ENCODE assay signal across 18 cellular contexts in genomic region chr10:132590094-132590751, GRCh38. TPM values are rescaled to one million over a fixed set of nuclear protein-coding genes. Genes with fewer than 3 reads are reported as not detected.
DNase-seq lines count a peak whose midpoint lies in the region; ATAC-seq and TF ChIP-seq lines count a peak whose summit lies in the region.
"Had no signal": no experiment of that assay in that cellular context is flagged by ENCODE, and none has a peak within 500 bp of the region (broad histone marks: within the 10 kb centered on the region; RNA-seq: fewer than 3 reads in every experiment).

No MANE protein-coding gene starts in this region.

- CTCF ChIA-PET in activated B cell treated with CpG ODN at 0.5 μM for 24 hours (lab: Charles Lee), result no interaction called here

- WGBS in liver, result 98% methylated on average over 33 of the region's 33 CpGs

- POLR2A ChIA-PET in activated B cell treated with CpG ODN at 0.5 μM for 24 hours (lab: Charles Lee), result interaction anchor here (0.5 to 1.0 kb wide), 2 partner anchors 16 to 19 kb away, joined by 4 read pairs; no protein-coding TSS in a partner anchor
- POLR2A ChIA-PET in naive thymus-derived CD8-positive, alpha-beta T cell (lab: Charles Lee), result no interaction called here

- no peak overlapping the region for H3K4me3 Mint-ChIP-seq in activated B cell treated with CpG ODN at 0.5 μM for 24 hours
- peak overlapping the region in 1 of 2 donors; percentile 23 for H3K4me3 Mint-ChIP-seq in stimulated activated naive B cell treated with anti-CD40 and anti-IgM and Interleukin-4, amounts not matched to agents 10 μg/mL and 1 μg/mL and 100 μg/mL, for 72 hours
- peak overlapping the region in 2 of 10 donors; percentile 7 to 32 for H3K4me3 Mint-ChIP-seq in naive thymus-derived CD8-positive, alpha-beta T cell
- H3K4me3 Mint-ChIP-seq: activated T-cell treated with anti-CD3 and anti-CD28 coated beads, Interleukin-2, amount 50 U/mL, for 24 hours; effector memory CD8-positive, alpha-beta T cell had no signal

- H3K9me3 Mint-ChIP-seq in activated B cell treated with CpG ODN at 0.5 μM for 24 hours, result no peaks in the 10 kb centered on the region
- peaks cover 0 to 2% of the 10 kb centered on the region in 2 donors for H3K9me3 Mint-ChIP-seq in stimulated activated naive B cell treated with anti-CD40 and anti-IgM and Interleukin-4, amounts not matched to agents 10 μg/mL and 1 μg/mL and 100 μg/mL, for 72 hours
- H3K9me3 Mint-ChIP-seq in naive thymus-derived CD8-positive, alpha-beta T cell, result peaks cover 0 to 2% (median 0%) of the 10 kb centered on the region in 9 donors
- H3K9me3 Mint-ChIP-seq: activated T-cell treated with anti-CD3 and anti-CD28 coated beads, Interleukin-2, amount 50 U/mL, for 24 hours; effector memory CD8-positive, alpha-beta T cell had no signal

- no peak overlapping the region for H3K4me3 ChIP-seq in liver (ENCODE audit: low read depth in 1 of 3, low read length in 3 of 3)
- H3K4me3 ChIP-seq: cardiac muscle cell, K562, mucosa of descending colon, skin epidermis had no signal

- peak overlapping the region; percentile 91 to 98 for H3K27ac ChIP-seq in liver (ENCODE audit: low read depth in 1 of 2, low read length in 2 of 2)
- H3K27ac ChIP-seq: parathyroid adenoma had no signal

- peak overlapping the region; percentile 7 for H3K27ac Mint-ChIP-seq in activated B cell treated with CpG ODN at 0.5 μM for 24 hours
- H3K27ac Mint-ChIP-seq in stimulated activated naive B cell treated with anti-CD40 and anti-IgM and Interleukin-4, amounts not matched to agents 10 μg/mL and 1 μg/mL and 100 μg/mL, for 72 hours, result peak overlapping the region; percentile 54
- peak overlapping the region in 5 of 10 donors; percentile 25 to 81 (median 53) for H3K27ac Mint-ChIP-seq in naive thymus-derived CD8-positive, alpha-beta T cell
- H3K27ac Mint-ChIP-seq: activated T-cell treated with anti-CD3 and anti-CD28 coated beads, Interleukin-2, amount 50 U/mL, for 24 hours had no signal

- no peaks in the 10 kb centered on the region for H3K36me3 Mint-ChIP-seq in activated B cell treated with CpG ODN at 0.5 μM for 24 hours (ENCODE audit: low read depth)
- peaks cover 5 to 14% of the 10 kb centered on the region in 2 donors for H3K36me3 Mint-ChIP-seq in stimulated activated naive B cell treated with anti-CD40 and anti-IgM and Interleukin-4, amounts not matched to agents 10 μg/mL and 1 μg/mL and 100 μg/mL, for 72 hours
- peaks cover 0 to 5% (median 0%) of the 10 kb centered on the region in 3 donors for H3K36me3 Mint-ChIP-seq in naive thymus-derived CD8-positive, alpha-beta T cell

- in situ Hi-C loops in GM13976 (cut with MboI; ENCODE audit: low sequenced_read_pairs, unreplicated experiment), result no loop called here

- no peak for TF ChIP-seq CTCF in GM13976 (IDR thresholded peaks at IDR 0.05; ENCODE audit: borderline replicate concordance, control extremely low read depth, extremely low read depth, insufficient read depth, missing control alignments)
- no peak for TF ChIP-seq CTCF in activated B cell treated with CpG ODN at 0.5 μM for 24 hours (IDR thresholded peaks at IDR 0.05)
- TF ChIP-seq CTCF in liver (IDR thresholded peaks at IDR 0.05; ENCODE audit: low read depth, low read length, missing input control), result no peak

- H3K9ac ChIP-seq in liver (ENCODE audit: low read depth in 1 of 2, low read length in 2 of 2), result peak overlapping the region in 1 of 2 donors; percentile 40
- H3K9ac ChIP-seq: parathyroid adenoma had no signal

- H3K27me3 Mint-ChIP-seq in activated B cell treated with CpG ODN at 0.5 μM for 24 hours, result no peaks in the 10 kb centered on the region
- H3K27me3 Mint-ChIP-seq in stimulated activated naive B cell treated with anti-CD40 and anti-IgM and Interleukin-4, amounts not matched to agents 10 μg/mL and 1 μg/mL and 100 μg/mL, for 72 hours, result no peaks in the 10 kb centered on the region
- H3K27me3 Mint-ChIP-seq in naive thymus-derived CD8-positive, alpha-beta T cell, result no peaks in the 10 kb centered on the region
- H3K27me3 Mint-ChIP-seq: activated T-cell treated with anti-CD3 and anti-CD28 coated beads, Interleukin-2, amount 50 U/mL, for 24 hours; effector memory CD8-positive, alpha-beta T cell had no signal

- no peaks in the 10 kb centered on the region for H3K36me3 ChIP-seq in liver (ENCODE audit: control insufficient read depth in 4 of 4, insufficient read depth in 3 of 4, low read depth in 1 of 4, low read length in 3 of 4)
- H3K36me3 ChIP-seq: cardiac muscle cell had no signal

- no peaks in the 10 kb centered on the region for H3K9me3 ChIP-seq in liver (ENCODE audit: control insufficient read depth in 4 of 4, low read length in 3 of 4)
- H3K9me3 ChIP-seq: mucosa of descending colon had no signal

- intact Hi-C loops in activated B cell treated with CpG ODN at 0.5 μM for 24 hours (cut with micrococcal nuclease), result loop anchor here (5.0 kb wide), 1 partner anchor 258 kb away; the partner anchor contains the start of gene LRRC27

- no peak for ATAC-seq in activated B cell treated with CpG ODN at 0.5 μM for 24 hours (ENCODE audit: low read depth)
- ATAC-seq in stimulated activated naive B cell treated with anti-CD40 and anti-IgM and Interleukin-4, amounts not matched to agents 10 μg/mL and 1 μg/mL and 100 μg/mL, for 72 hours (replicated peaks), result no peak
- ATAC-seq in naive thymus-derived CD8-positive, alpha-beta T cell, result no peak
- ATAC-seq: effector memory CD8-positive, alpha-beta T cell; K562 had no signal

- no peak for TF ChIP-seq RAD21 in liver (IDR thresholded peaks at IDR 0.05)

- DNase-seq in GM13976 (ENCODE audit: low spot score) (peak; percentile 10), activated B cell treated with CpG ODN at 0.5 μM for 24 hours (no peak), dedifferentiated amniotic fluid mesenchymal stem cell (ENCODE audit: extremely low spot score) (no peak)
- no peak for DNase-seq in stimulated activated naive B cell treated with anti-CD40 and anti-IgM and Interleukin-4, amounts not matched to agents 10 μg/mL and 1 μg/mL and 100 μg/mL, for 72 hours
- DNase-seq in naive thymus-derived CD8-positive, alpha-beta T cell, result no peak
- DNase-seq in activated CD4-positive, alpha-beta T cell treated with anti-CD3 and anti-CD28 coated beads for 1 hour, result no peak
- DNase-seq: activated T-cell treated with anti-CD3 and anti-CD28 coated beads, Interleukin-2, amount 50 U/mL, for 24 hours; C1 segment of cervical spinal cord; effector memory CD8-positive, alpha-beta T cell; kidney glomerular epithelial cell; mucosa of descending colon; NCI-H2081 treated with DMSO at 0.1 percent for 48 hours; stimulated activated CD4-positive, alpha-beta T cell treated with anti-CD3 and anti-CD28 coated beads, Interleukin-4, amount 100 ng/mL, for 1 hour had no signal

- H3K4me1 ChIP-seq in liver (ENCODE audit: control insufficient read depth in 4 of 4, insufficient read depth in 4 of 4, low read length in 3 of 4), result peaks cover 6 to 62% (median 38%) of the 10 kb centered on the region in 4 donors
- H3K4me1 ChIP-seq: parathyroid adenoma had no signal

- peaks cover 93% of the 10 kb centered on the region for H3K4me1 Mint-ChIP-seq in activated B cell treated with CpG ODN at 0.5 μM for 24 hours
- H3K4me1 Mint-ChIP-seq in stimulated activated naive B cell treated with anti-CD40 and anti-IgM and Interleukin-4, amounts not matched to agents 10 μg/mL and 1 μg/mL and 100 μg/mL, for 72 hours, result peaks cover 80 to 95% of the 10 kb centered on the region in 2 donors
- H3K4me1 Mint-ChIP-seq in naive thymus-derived CD8-positive, alpha-beta T cell, result peaks cover 43 to 98% (median 79%) of the 10 kb centered on the region in 4 donors

- H3K27me3 ChIP-seq in liver (ENCODE audit: control insufficient read depth in 4 of 4, insufficient read depth in 4 of 4, low read length in 3 of 4), result no peaks in the 10 kb centered on the region
- H3K27me3 ChIP-seq: cardiac muscle cell had no signal

TF ChIP-seq in liver, 16 proteins besides CTCF, POLR2A, EP300 and RAD21:
- TF ChIP-seq FOXA2 (IDR thresholded peaks at IDR 0.05) (no peak), FOXA1 (IDR thresholded peaks at IDR 0.05) (no peak), SP1 (IDR thresholded peaks at IDR 0.05) (no peak), TAF1 (conservative IDR thresholded peaks at IDR 0.05) (no peak), EGR1 (IDR thresholded peaks at IDR 0.05; ENCODE audit: low read depth in 2 of 2) (no peak), JUND (IDR thresholded peaks at IDR 0.05) (no peak), YY1 (IDR thresholded peaks at IDR 0.05) (no peak), MAX (IDR thresholded peaks at IDR 0.05) (no peak), GABPA (IDR thresholded peaks at IDR 0.05 in 1 of 2, conservative IDR thresholded peaks at IDR 0.05 in 1 of 2) (no peak)

RNA-seq across cellular contexts. Expression of gene INPP5A, which starts 52.6 kb away (rescaled TPM):
- 20.5 and 24.9 TPM in 2 replicates for total RNA-seq in activated B cell treated with CpG ODN at 0.5 μM for 24 hours
- total RNA-seq in liver, result 10 to 100 TPM; 12.6 to 26.5 TPM
- polyA plus RNA-seq in liver, result 1 to 10 TPM; 4.3 to 9.1 TPM
- total RNA-seq in naive thymus-derived CD8-positive, alpha-beta T cell, result 10 to 100 TPM; 30.4 to 33.7 TPM
- 1 to 10 TPM in 2 of 3 donors, under 1 TPM in 1; 0.51 to 3.9 (median 1.1) TPM for polyA plus RNA-seq in naive thymus-derived CD8-positive, alpha-beta T cell
